Comparison of ENCODE assay signal across 8 cellular contexts in genomic region chr18:24426398-24427294, GRCh38. TPM values are rescaled to one million over a fixed set of nuclear protein-coding genes. Genes with fewer than 3 reads are reported as not detected.
A peak's percentile ranks its signal among the peaks of the same experiment; 100 is the strongest.
DNase-seq lines count a peak whose midpoint lies in the region; ATAC-seq and TF ChIP-seq lines count a peak whose summit lies in the region.

A gene with protein sequence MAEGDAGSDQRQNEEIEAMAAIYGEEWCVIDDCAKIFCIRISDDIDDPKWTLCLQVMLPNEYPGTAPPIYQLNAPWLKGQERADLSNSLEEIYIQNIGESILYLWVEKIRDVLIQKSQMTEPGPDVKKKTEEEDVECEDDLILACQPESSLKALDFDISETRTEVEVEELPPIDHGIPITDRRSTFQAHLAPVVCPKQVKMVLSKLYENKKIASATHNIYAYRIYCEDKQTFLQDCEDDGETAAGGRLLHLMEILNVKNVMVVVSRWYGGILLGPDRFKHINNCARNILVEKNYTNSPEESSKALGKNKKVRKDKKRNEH (plus strand): TSS chr18:24426670. CDS start chr18:24426757, 87 bp downstream.

- WGBS in mesodermal cell (ENCODE audit: insufficient coverage in 2 of 2), 2 experiments: 0 to 1% methylated on average over 74 to 78 of the region's 82 CpGs

- H3K9me3 ChIP-seq in mesodermal cell (ENCODE audit: control insufficient read depth, low read length): no peaks in the 10 kb centered on the region

- H3K4me1 ChIP-seq in mesodermal cell (ENCODE audit: control insufficient read depth, insufficient read depth, low read length, poor library complexity, severe bottlenecking): peaks cover 6% of the 10 kb centered on the region

- ATAC-seq in GM19324 (IDR thresholded peaks at IDR 0.05; ENCODE audit: low FRiP score, unreplicated experiment) (peak; percentile 83), HG03460 (IDR thresholded peaks at IDR 0.05; ENCODE audit: unreplicated experiment) (peak; percentile 89)

- peak within 1 kb of the TSS; percentile 88 for H3K27ac Mint-ChIP-seq in endothelial cell (ENCODE audit: unreplicated experiment)

- no peak for TF ChIP-seq CTCF in endothelial cell (IDR thresholded peaks at IDR 0.05; ENCODE audit: unreplicated experiment)

- DNase-seq in CD1c-positive myeloid dendritic cell (ENCODE audit: extremely low spot score): peak; percentile 89
- peak; percentile 78 for DNase-seq in NOMO-1 treated with DMSO at 0.1 percent for 48 hours (lab: John Stamatoyannopoulos, UW; ENCODE audit: unreplicated experiment)
- peak; percentile 79 for DNase-seq in activated CD8-positive, alpha-beta memory T cell treated with anti-CD3 and anti-CD28 coated beads, Interleukin-2, amount 50 U/mL, for 4 hours
- peak; percentile 90 for DNase-seq in endothelial cell (ENCODE audit: low spot score)
- peak; percentile 60 for DNase-seq in stimulated activated CD8-positive, alpha-beta memory T cell treated with anti-CD3 and anti-CD28 coated beads, Interleukin-15, amount 100 ng/mL, for 24 hours (ENCODE audit: low read depth)

- H3K9me3 Mint-ChIP-seq in endothelial cell (ENCODE audit: unreplicated experiment): no peaks in the 10 kb centered on the region

- H3K4me1 Mint-ChIP-seq in endothelial cell (ENCODE audit: unreplicated experiment): peaks cover 17% of the 10 kb centered on the region

- peaks cover 21% of the 10 kb centered on the region for H3K36me3 ChIP-seq in mesodermal cell (ENCODE audit: control insufficient read depth, insufficient read depth, low read length)

- peak within 1 kb of the TSS; percentile 95 for H3K4me3 Mint-ChIP-seq in endothelial cell (ENCODE audit: unreplicated experiment)

- H3K27ac ChIP-seq in mesodermal cell (ENCODE audit: low read depth, low read length, severe bottlenecking): peak within 1 kb of the TSS; percentile 96

- peaks cover 3% of the 10 kb centered on the region for H3K27me3 Mint-ChIP-seq in endothelial cell (ENCODE audit: unreplicated experiment)

- no peaks in the 10 kb centered on the region for H3K36me3 Mint-ChIP-seq in endothelial cell (ENCODE audit: low read depth, unreplicated experiment)

- peak within 1 kb of the TSS; percentile 76 for H3K4me3 ChIP-seq in mesodermal cell (ENCODE audit: extremely low read depth, insufficient read depth, low read length, poor library complexity, severe bottlenecking)

RNA-seq across cellular contexts. Expression of the gene that starts here (rescaled TPM):
- total RNA-seq in endothelial cell (ENCODE audit: unreplicated experiment): 35.4 TPM
- polyA plus RNA-seq in mesodermal cell (2013, experiment 1 of 2): 23.0 TPM
- 29.3 TPM for polyA plus RNA-seq in mesodermal cell (2013, experiment 2 of 2)

Comparison
In these comparisons a context has a peak if more than half of its experiments do, and no peak if none do; other contexts are left out.
1. Peak in every context shown above with its lines: DNase-seq, ATAC-seq, H3K4me3 ChIP-seq and H3K27ac ChIP-seq.